9 cellular contexts compared by ENCODE assay signal in the genomic region with DNA sequence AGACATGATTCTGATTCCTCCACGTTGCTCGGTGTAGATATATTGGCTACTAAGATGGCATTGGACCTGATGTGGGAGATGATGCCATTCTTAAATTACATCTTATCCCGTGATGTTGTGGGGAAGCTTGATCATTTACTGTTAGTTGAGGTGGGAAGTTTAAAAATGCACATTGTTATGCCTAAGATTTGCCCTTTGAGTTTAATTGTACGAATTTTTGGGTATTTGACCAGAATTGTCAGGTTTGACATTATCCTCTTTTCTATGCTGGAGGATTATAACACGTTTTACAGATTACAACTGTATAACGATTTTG. TPM values are rescaled to one million over a fixed set of nuclear protein-coding genes. Genes with fewer than 3 reads are reported as not detected.
DNase-seq lines count a peak whose midpoint lies in the region; ATAC-seq, FAIRE-seq and TF ChIP-seq lines count a peak whose summit lies in the region.
"Had no signal": no experiment of that assay in that cellular context is flagged by ENCODE, and none has a peak within 500 bp of the region (broad histone marks: within the 10 kb centered on the region; RNA-seq: fewer than 3 reads in every experiment).

No MANE protein-coding gene starts in this region.

- peak overlapping the region; percentile 82 for H3K4me2 ChIP-seq in SK-N-SH

- H3K9ac ChIP-seq in SK-N-SH = peak overlapping the region; percentile 98
- peak overlapping the region; percentile 91 to 97 for H3K9ac ChIP-seq in kidney (ENCODE audit: low read length in 2 of 2)

- intact Hi-C loops in kidney (cut with DNase I) = no loop called here

- TF ChIP-seq EP300 in SK-N-SH (IDR thresholded peaks at IDR 0.05; ENCODE audit: borderline replicate concordance in 1 of 2, low read depth in 1 of 2, low read length in 1 of 2) = no peak

- H4K20me1 ChIP-seq in SK-N-SH (ENCODE audit: insufficient read depth) = peaks cover 55% of the 10 kb centered on the region

- H3K79me2 ChIP-seq in SK-N-SH (ENCODE audit: insufficient read depth) = peaks cover 92% of the 10 kb centered on the region

- CTCF ChIA-PET in SK-N-SH (lab: Yijun Ruan, JAX) = interaction anchor here (0.8 to 2.1 kb wide), 3 partner anchors 26 to 69 kb away, joined by 3 to 14 read pairs (median 5); no protein-coding TSS in a partner anchor

- H3K27ac ChIP-seq in SK-N-SH (ENCODE audit: low read depth in 2 of 2, low read length in 1 of 2) = peak overlapping the region; percentile 97 to 99
- H3K27ac ChIP-seq in kidney (ENCODE audit: low read depth in 2 of 2, low read length in 2 of 2) = peak overlapping the region; percentile 94 to 97
- H3K27ac ChIP-seq in substantia nigra (ENCODE audit: low read depth, low read length, poor library complexity, severe bottlenecking) = peak overlapping the region; percentile 99

- peak overlapping the region; percentile 97 for H3K4me3 Mint-ChIP-seq in activated naive CD8-positive, alpha-beta T cell treated with anti-CD3 and anti-CD28 coated beads, Interleukin-2, amount 50 U/mL, for 24 hours

- H3K36me3 ChIP-seq in SK-N-SH (replicated peaks in 1 of 2; ENCODE audit: control insufficient read depth in 1 of 2, insufficient read depth in 2 of 2, low read length in 1 of 2) = peaks cover 7 to 12% of the 10 kb centered on the region in 2 experiments
- H3K36me3 ChIP-seq in kidney (ENCODE audit: control insufficient read depth in 1 of 2, insufficient read depth in 2 of 2, low read length in 2 of 2) = no peaks in the 10 kb centered on the region

- H3K4me1 ChIP-seq in SK-N-SH (ENCODE audit: control insufficient read depth in 1 of 2, insufficient read depth in 2 of 2, low read depth in 1 of 2, low read length in 1 of 2) = peaks cover 9 to 36% of the 10 kb centered on the region in 2 experiments; a peak in 3 of 4 replicates
- peaks cover 18 to 21% of the 10 kb centered on the region in 2 donors for H3K4me1 ChIP-seq in kidney (ENCODE audit: control insufficient read depth in 1 of 2, insufficient read depth in 1 of 2, low read depth in 1 of 2, low read length in 2 of 2)

- POLR2A ChIA-PET in SK-N-SH (lab: Yijun Ruan, JAX) = no interaction called here

- H3K4me3 ChIP-seq in SK-N-SH (ENCODE audit: low read depth in 2 of 2, low read length in 1 of 2) (peak overlapping the region; percentile 86 to 98), kidney (ENCODE audit: low read length in 2 of 2) (peak overlapping the region; percentile 95 to 97)

- DNase-seq in SK-N-SH (no peak), kidney (no peak), substantia nigra (lab: John Stamatoyannopoulos, UW) (no peak), cerebellar nuclear complex (lab: John Stamatoyannopoulos, UW) (no peak)
- DNase-seq in activated naive CD8-positive, alpha-beta T cell treated with anti-CD3 and anti-CD28 coated beads, Interleukin-2, amount 50 U/mL, for 24 hours = no peak
- DNase-seq: 8988T had no signal

- ATAC-seq in SK-N-SH treated with all-trans-retinoic acid at 6 μM for 48 hours (no peak), GM21381 (IDR thresholded peaks at IDR 0.05; ENCODE audit: unreplicated experiment) (no peak), GM21528 (IDR thresholded peaks at IDR 0.05; ENCODE audit: low FRiP score, unreplicated experiment) (no peak)
- ATAC-seq in activated naive CD8-positive, alpha-beta T cell treated with anti-CD3 and anti-CD28 coated beads, Interleukin-2, amount 50 U/mL, for 24 hours = no peak

- H3K9me3 Mint-ChIP-seq in activated naive CD8-positive, alpha-beta T cell treated with anti-CD3 and anti-CD28 coated beads, Interleukin-2, amount 50 U/mL, for 24 hours = no peaks in the 10 kb centered on the region

- H3K27ac Mint-ChIP-seq in activated naive CD8-positive, alpha-beta T cell treated with anti-CD3 and anti-CD28 coated beads, Interleukin-2, amount 50 U/mL, for 24 hours = peak overlapping the region; percentile 97

- H3K36me3 Mint-ChIP-seq in activated naive CD8-positive, alpha-beta T cell treated with anti-CD3 and anti-CD28 coated beads, Interleukin-2, amount 50 U/mL, for 24 hours (ENCODE audit: low read depth) = peaks cover 13% of the 10 kb centered on the region

- peaks cover 10% of the 10 kb centered on the region for H3F3A ChIP-seq in SK-N-SH (replicated peaks; ENCODE audit: insufficient read depth)

- no peak for TF ChIP-seq RAD21 in SK-N-SH (IDR thresholded peaks at IDR 0.05; ENCODE audit: low read length)

- TF ChIP-seq CTCF in SK-N-SH (IDR thresholded peaks at IDR 0.05) (no peak), kidney (IDR thresholded peaks at IDR 0.05; ENCODE audit: borderline replicate concordance, extremely low read depth, insufficient read depth) (no peak)

- no peak for FAIRE-seq in kidney (lab: Jason Lieb, UNC)

- H3K9me3 ChIP-seq in SK-N-SH (no peaks in the 10 kb centered on the region), kidney (ENCODE audit: control insufficient read depth in 1 of 2, low read length in 2 of 2) (no peaks in the 10 kb centered on the region)

- no peaks in the 10 kb centered on the region for H3K9me2 ChIP-seq in SK-N-SH

- 5% methylated on average over 6 of the region's 6 CpGs for WGBS in SK-N-SH (ENCODE audit: low lambda C conversion rate)

- no peak overlapping the region for H2AFZ ChIP-seq in SK-N-SH (ENCODE audit: low read depth)

- no peaks in the 10 kb centered on the region for H3K27me3 ChIP-seq in SK-N-SH (ENCODE audit: insufficient read depth)

- no peaks in the 10 kb centered on the region for H3K27me3 Mint-ChIP-seq in activated naive CD8-positive, alpha-beta T cell treated with anti-CD3 and anti-CD28 coated beads, Interleukin-2, amount 50 U/mL, for 24 hours

- H3K4me1 Mint-ChIP-seq in activated naive CD8-positive, alpha-beta T cell treated with anti-CD3 and anti-CD28 coated beads, Interleukin-2, amount 50 U/mL, for 24 hours = peaks cover 57% of the 10 kb centered on the region

TF ChIP-seq in SK-N-SH, 30 proteins besides CTCF, POLR2A, EP300 and RAD21 (continues in another document):
- TF ChIP-seq MEF2A (IDR thresholded peaks at IDR 0.05; ENCODE audit: borderline replicate concordance, low read depth) (no peak), RCOR1 (IDR thresholded peaks at IDR 0.05; ENCODE audit: low read length) (no peak), NRF1 (IDR thresholded peaks at IDR 0.05; ENCODE audit: low read depth, low read length) (no peak), GATA2 (CRISPR knock-in tag; IDR thresholded peaks at IDR 0.05) (no peak), MXI1 (IDR thresholded peaks at IDR 0.05; ENCODE audit: low read depth, low read length) (no peak), TEAD4 (IDR thresholded peaks at IDR 0.05; ENCODE audit: borderline replicate concordance, insufficient read depth) (no peak), RFX5 (IDR thresholded peaks at IDR 0.05; ENCODE audit: low read length) (no peak)
- TF ChIP-seq, protein P1, sequence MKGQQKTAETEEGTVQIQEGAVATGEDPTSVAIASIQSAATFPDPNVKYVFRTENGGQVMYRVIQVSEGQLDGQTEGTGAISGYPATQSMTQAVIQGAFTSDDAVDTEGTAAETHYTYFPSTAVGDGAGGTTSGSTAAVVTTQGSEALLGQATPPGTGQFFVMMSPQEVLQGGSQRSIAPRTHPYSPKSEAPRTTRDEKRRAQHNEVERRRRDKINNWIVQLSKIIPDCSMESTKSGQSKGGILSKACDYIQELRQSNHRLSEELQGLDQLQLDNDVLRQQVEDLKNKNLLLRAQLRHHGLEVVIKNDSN (IDR thresholded peaks at IDR 0.05; ENCODE audit: borderline replicate concordance, low read depth) = no peak
- TF ChIP-seq, protein P2, sequence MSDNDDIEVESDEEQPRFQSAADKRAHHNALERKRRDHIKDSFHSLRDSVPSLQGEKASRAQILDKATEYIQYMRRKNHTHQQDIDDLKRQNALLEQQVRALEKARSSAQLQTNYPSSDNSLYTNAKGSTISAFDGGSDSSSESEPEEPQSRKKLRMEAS (IDR thresholded peaks at IDR 0.05; ENCODE audit: low read depth) = no peak

TF ChIP-seq in SK-N-SH treated with all-trans-retinoic acid at 6 μM for 48 hours, 23 proteins besides CTCF, POLR2A, EP300 and RAD21 (continues in another document):
- TF ChIP-seq RARB (CRISPR knock-in tag; IDR thresholded peaks at IDR 0.05) (no peak), ZNF70 (CRISPR knock-in tag; IDR thresholded peaks at IDR 0.05) (no peak), GLIS3 (CRISPR knock-in tag; IDR thresholded peaks at IDR 0.05) (no peak), ESRRG (CRISPR knock-in tag; IDR thresholded peaks at IDR 0.05) (no peak), ARNTL (CRISPR knock-in tag; IDR thresholded peaks at IDR 0.05; ENCODE audit: borderline replicate concordance, low read depth) (no peak)
- TF ChIP-seq, protein P3, sequence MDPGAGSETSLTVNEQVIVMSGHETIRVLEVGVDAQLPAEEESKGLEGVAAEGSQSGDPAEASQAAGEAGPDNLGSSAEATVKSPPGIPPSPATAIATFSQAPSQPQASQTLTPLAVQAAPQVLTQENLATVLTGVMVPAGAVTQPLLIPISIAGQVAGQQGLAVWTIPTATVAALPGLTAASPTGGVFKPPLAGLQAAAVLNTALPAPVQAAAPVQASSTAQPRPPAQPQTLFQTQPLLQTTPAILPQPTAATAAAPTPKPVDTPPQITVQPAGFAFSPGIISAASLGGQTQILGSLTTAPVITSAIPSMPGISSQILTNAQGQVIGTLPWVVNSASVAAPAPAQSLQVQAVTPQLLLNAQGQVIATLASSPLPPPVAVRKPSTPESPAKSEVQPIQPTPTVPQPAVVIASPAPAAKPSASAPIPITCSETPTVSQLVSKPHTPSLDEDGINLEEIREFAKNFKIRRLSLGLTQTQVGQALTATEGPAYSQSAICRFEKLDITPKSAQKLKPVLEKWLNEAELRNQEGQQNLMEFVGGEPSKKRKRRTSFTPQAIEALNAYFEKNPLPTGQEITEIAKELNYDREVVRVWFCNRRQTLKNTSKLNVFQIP (CRISPR knock-in tag; IDR thresholded peaks at IDR 0.05; ENCODE audit: borderline replicate concordance, low read depth) = no peak
- TF ChIP-seq, protein P4, sequence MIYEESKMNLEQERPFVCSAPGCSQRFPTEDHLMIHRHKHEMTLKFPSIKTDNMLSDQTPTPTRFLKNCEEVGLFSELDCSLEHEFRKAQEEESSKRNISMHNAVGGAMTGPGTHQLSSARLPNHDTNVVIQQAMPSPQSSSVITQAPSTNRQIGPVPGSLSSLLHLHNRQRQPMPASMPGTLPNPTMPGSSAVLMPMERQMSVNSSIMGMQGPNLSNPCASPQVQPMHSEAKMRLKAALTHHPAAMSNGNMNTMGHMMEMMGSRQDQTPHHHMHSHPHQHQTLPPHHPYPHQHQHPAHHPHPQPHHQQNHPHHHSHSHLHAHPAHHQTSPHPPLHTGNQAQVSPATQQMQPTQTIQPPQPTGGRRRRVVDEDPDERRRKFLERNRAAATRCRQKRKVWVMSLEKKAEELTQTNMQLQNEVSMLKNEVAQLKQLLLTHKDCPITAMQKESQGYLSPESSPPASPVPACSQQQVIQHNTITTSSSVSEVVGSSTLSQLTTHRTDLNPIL (CRISPR knock-in tag; IDR thresholded peaks at IDR 0.05; ENCODE audit: low read depth) = no peak

RNA-seq across cellular contexts. Expression of a gene that starts 1.6 kb away (rescaled TPM):
- polyA plus RNA-seq in SK-N-SH (2012; rRNA removed) (14.0 and 22.2 TPM in 2 replicates), kidney (ENCODE audit: insufficient read depth, low read depth, low replicate concordance) (9.8 TPM)
- 10.7 and 15.3 TPM in 2 replicates for polyA plus RNA-seq in SK-N-SH (2012; cell fraction: cytosol; rRNA removed)
- 9.5 and 18.5 TPM in 2 replicates for polyA plus RNA-seq in SK-N-SH (2012; cell fraction: nucleus; rRNA removed)
- total RNA-seq in kidney = 47.6 TPM

RNA-seq across cellular contexts. Expression of a gene that starts 49.6 kb away (rescaled TPM):
- polyA plus RNA-seq in SK-N-SH (2012; rRNA removed) = 27.5 and 32.2 TPM in 2 replicates
- polyA plus RNA-seq in SK-N-SH (2012; cell fraction: cytosol; rRNA removed) = 11.8 and 23.4 TPM in 2 replicates
- polyA plus RNA-seq in SK-N-SH (2012; cell fraction: nucleus; rRNA removed) = 23.2 and 33.0 TPM in 2 replicates
- total RNA-seq in kidney = 36.6 TPM
- 30.8 TPM for polyA plus RNA-seq in kidney (ENCODE audit: insufficient read depth, low read depth, low replicate concordance)
